Comparison of ENCODE assay signal across 8 cellular contexts in the genomic region with DNA sequence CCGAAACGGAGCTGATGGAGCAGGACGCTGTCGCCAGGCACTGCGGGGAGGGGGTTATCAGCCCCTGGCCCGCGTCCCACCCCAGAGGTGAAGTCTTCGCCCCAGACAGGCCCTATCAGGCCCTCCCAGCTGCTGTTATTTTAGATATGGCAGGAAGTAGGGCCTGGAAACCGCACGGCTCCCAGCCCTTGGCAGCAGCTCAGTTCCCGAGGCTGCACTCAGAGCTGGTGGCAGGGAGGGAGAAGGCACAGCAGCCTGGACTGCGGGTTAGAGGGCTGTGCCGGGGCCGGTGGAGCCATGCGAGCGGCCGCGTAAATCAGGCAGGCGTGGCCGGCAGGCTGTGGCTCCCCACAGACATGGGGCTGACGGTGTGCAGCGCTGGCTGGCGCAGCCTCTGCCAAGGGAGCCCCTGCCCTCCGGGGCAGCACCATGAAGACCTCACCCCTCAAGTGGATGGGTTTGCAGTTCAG.
DNase-seq lines count a peak whose midpoint lies in the region; ATAC-seq, FAIRE-seq and TF ChIP-seq lines count a peak whose summit lies in the region.

No MANE protein-coding gene starts in this region.

- H3K27ac ChIP-seq in pancreas: peak overlapping the region; percentile 48 to 78 (median 71)

- H3K9me3 Mint-ChIP-seq in activated T-helper 17 cell treated with anti-CD3 and anti-CD28 coated beads, Interleukin-2, amount 50 U/mL, for 72 hours: no peaks in the 10 kb centered on the region

- no peaks in the 10 kb centered on the region for H3K27me3 ChIP-seq in pancreas

- intact Hi-C loops in Right ventricle myocardium inferior (cut with DNase I): loop anchor here (2.0 kb wide), 3 partner anchors 22 to 114 kb away; no protein-coding TSS in a partner anchor
- intact Hi-C loops in pancreas (cut with DNase I): no loop called here

- H3K9me3 ChIP-seq in pancreas: no peaks in the 10 kb centered on the region

- H3K27me3 Mint-ChIP-seq in activated T-helper 17 cell treated with anti-CD3 and anti-CD28 coated beads, Interleukin-2, amount 50 U/mL, for 72 hours: no peaks in the 10 kb centered on the region

- H3K27ac Mint-ChIP-seq in activated T-helper 17 cell treated with anti-CD3 and anti-CD28 coated beads, Interleukin-2, amount 50 U/mL, for 72 hours: peak overlapping the region; percentile 48

- no peak for FAIRE-seq in pancreas (lab: Jason Lieb, UNC)

- peaks cover 38% of the 10 kb centered on the region for H3K36me3 Mint-ChIP-seq in activated T-helper 17 cell treated with anti-CD3 and anti-CD28 coated beads, Interleukin-2, amount 50 U/mL, for 72 hours (ENCODE audit: low read depth)

- H3K4me3 ChIP-seq in pancreas: peak overlapping the region in 2 of 4 donors; percentile 31 to 46

- TF ChIP-seq CTCF in pancreas (IDR thresholded peaks at IDR 0.05): no peak

- H3K36me3 ChIP-seq in pancreas: no peaks in the 10 kb centered on the region

- H3K4me1 Mint-ChIP-seq in activated T-helper 17 cell treated with anti-CD3 and anti-CD28 coated beads, Interleukin-2, amount 50 U/mL, for 72 hours: peaks cover 32% of the 10 kb centered on the region

- 35 to 43% methylated on average over 24 of the region's 24 CpGs for WGBS in pancreas, 2 donors

- peaks cover 0 to 11% (median 0%) of the 10 kb centered on the region in 3 donors for H3K4me1 ChIP-seq in pancreas

- ATAC-seq in HG02678 (IDR thresholded peaks at IDR 0.05; ENCODE audit: unreplicated experiment) (peak; percentile 39), Right ventricle myocardium inferior (peak; percentile 92), pancreas (peak; percentile 71 to 82 (median 77)), HG02588 (IDR thresholded peaks at IDR 0.05; ENCODE audit: unreplicated experiment) (no peak)
- peak; percentile 10 for ATAC-seq in activated T-helper 17 cell treated with anti-CD3 and anti-CD28 coated beads, Interleukin-2, amount 50 U/mL, for 72 hours (replicated peaks)

- peak overlapping the region; percentile 47 for H3K4me3 Mint-ChIP-seq in activated T-helper 17 cell treated with anti-CD3 and anti-CD28 coated beads, Interleukin-2, amount 50 U/mL, for 72 hours

- DNase-seq in AML-193 (lab: John Stamatoyannopoulos, UW) (peak; percentile 33 to 49), Right ventricle myocardium inferior (ENCODE audit: missing footprints) (peak; percentile 86), pancreas (peak in 5 of 6 donors; percentile 23 to 69 (median 32)), SIG-M5 treated with dmso at 0.1 percent for 504 hours (lab: John Stamatoyannopoulos, UW; ENCODE audit: unreplicated experiment) (no peak), LoVo (ENCODE audit: low spot score) (no peak)

Comparison
In these comparisons a context has a peak if more than half of its experiments do, and no peak if none do; other contexts are left out.
1. DNase-seq: peak in AML-193 (2 of 2), Right ventricle myocardium inferior (single experiment) and pancreas (5 of 6); none in SIG-M5 treated with dmso at 0.1 percent for 504 hours (single experiment) and LoVo (single experiment).